ENCODE assay signal across 22 cellular contexts in genomic region chr11:17516551-17517150, GRCh38. TPM values are rescaled to one million over a fixed set of nuclear protein-coding genes. Genes with fewer than 3 reads are reported as not detected.
DNase-seq lines count a peak whose midpoint lies in the region; ATAC-seq and TF ChIP-seq lines count a peak whose summit lies in the region.
"Had no signal": no experiment of that assay in that cellular context is flagged by ENCODE, and none has a peak within 500 bp of the region (broad histone marks: within the 10 kb centered on the region; RNA-seq: fewer than 3 reads in every experiment).

No MANE protein-coding gene starts in this region.

- H3K18ac ChIP-seq in neuronal stem cell (ENCODE audit: low read length) = peak overlapping the region; percentile 27

- H3K9me3 ChIP-seq in neuronal stem cell (replicated peaks in 1 of 2; ENCODE audit: control insufficient read depth in 2 of 2, insufficient read depth in 1 of 2, low read depth in 1 of 2, low read length in 2 of 2) = no peaks in the 10 kb centered on the region
- H3K9me3 ChIP-seq: SJCRH30 had no signal

- H3K4ac ChIP-seq in neuronal stem cell (ENCODE audit: low read length) = no peak overlapping the region

- TF ChIP-seq CTCF in lower leg skin (IDR thresholded peaks at IDR 0.05) = no peak

- no peak overlapping the region for H2BK5ac ChIP-seq in neuronal stem cell (ENCODE audit: low read length)

- H3K27ac ChIP-seq in neuronal stem cell (replicated peaks; ENCODE audit: low read length) (no peak overlapping the region), temporal lobe (ENCODE audit: low read depth, low read length) (peak overlapping the region; percentile 58)
- H3K27ac ChIP-seq: C4-2B, PC-9, RWPE1, SJCRH30 had no signal

- H4K91ac ChIP-seq in neuronal stem cell (ENCODE audit: low read depth, low read length, poor library complexity) = no peak overlapping the region

- H3K4me2 ChIP-seq in neuronal stem cell (ENCODE audit: insufficient read depth, low read length, poor library complexity, severe bottlenecking) = no peak overlapping the region
- H3K4me2 ChIP-seq: PC-9 had no signal

- H3K79me1 ChIP-seq in neuronal stem cell (ENCODE audit: low read depth, low read length) = no peaks in the 10 kb centered on the region

- no peak for ATAC-seq in activated CD8-positive, alpha-beta memory T cell treated with anti-CD3 and anti-CD28 coated beads, Interleukin-2, amount 10 ng/mL, durations not matched to agents 7 days and 5 days

- H4K8ac ChIP-seq in neuronal stem cell (ENCODE audit: low read depth, low read length) = no peak overlapping the region

- H3K23ac ChIP-seq in neuronal stem cell (ENCODE audit: low read depth, low read length, poor library complexity) = no peak overlapping the region

- DNase-seq in anterior cingulate cortex (lab: John Stamatoyannopoulos, UW) (peak in 33 of 58 donors; percentile 7 to 88 (median 56)), head of caudate nucleus (peak in 29 of 42 donors; percentile 25 to 83 (median 59)), neuronal stem cell (ENCODE audit: low spot score) (no peak), lower leg skin (ENCODE audit: low spot score in 2 of 2) (no peak)
- no peak for DNase-seq in activated CD8-positive, alpha-beta memory T cell treated with anti-CD3 and anti-CD28 coated beads, Interleukin-2, amount 10 ng/mL, durations not matched to agents 7 days and 5 days
- DNase-seq in activated T-cell treated with anti-CD3 and anti-CD28 coated beads, Interleukin-2, amount 50 U/mL, for 48 hours = no peak
- DNase-seq: COR-L47, DMS 273 treated with DMSO at 0.1 percent for 48 hours, DND-41, IMR-90, NCI-H1417, NCI-H1930, NCI-H526, PC-9, SJCRH30 had no signal

- H3K27me3 Mint-ChIP-seq in activated CD8-positive, alpha-beta memory T cell treated with anti-CD3 and anti-CD28 coated beads, Interleukin-2, amount 10 ng/mL, durations not matched to agents 7 days and 5 days = peaks cover 7% of the 10 kb centered on the region

- TF ChIP-seq POLR2A in lower leg skin (IDR thresholded peaks at IDR 0.05) = no peak

- intact Hi-C loops in head of caudate nucleus (cut with DNase I) = no loop called here
- intact Hi-C loops in lower leg skin (cut with DNase I; ENCODE audit: low total_unique reads) = no loop called here

- no peaks in the 10 kb centered on the region for H3K4me1 Mint-ChIP-seq in activated CD8-positive, alpha-beta memory T cell treated with anti-CD3 and anti-CD28 coated beads, Interleukin-2, amount 10 ng/mL, durations not matched to agents 7 days and 5 days

- no peaks in the 10 kb centered on the region for H3K9me3 Mint-ChIP-seq in activated CD8-positive, alpha-beta memory T cell treated with anti-CD3 and anti-CD28 coated beads, Interleukin-2, amount 10 ng/mL, durations not matched to agents 7 days and 5 days (ENCODE audit: low read depth)

- H3K27me3 ChIP-seq in neuronal stem cell (ENCODE audit: control insufficient read depth in 3 of 3, insufficient read depth in 3 of 3, low read depth in 1 of 3, low read length in 3 of 3) = peaks cover 0 to 26% (median 2%) of the 10 kb centered on the region in 3 experiments
- H3K27me3 ChIP-seq: SJCRH30 had no signal

- CTCF ChIA-PET in activated CD8-positive, alpha-beta memory T cell treated with anti-CD3 and anti-CD28 coated beads, Interleukin-2, amount 10 ng/mL, durations not matched to agents 7 days and 5 days (lab: Charles Lee) = interaction anchor here (1.1 kb wide), 1 partner anchor 14 kb away, joined by 3 read pairs; no protein-coding TSS in a partner anchor

- no peaks in the 10 kb centered on the region for H3K36me3 ChIP-seq in neuronal stem cell (replicated peaks in 1 of 2; ENCODE audit: control insufficient read depth in 2 of 2, insufficient read depth in 2 of 2, low read length in 2 of 2)
- H3K36me3 ChIP-seq: SJCRH30 had no signal

- no CpG with 5 or more reads among the region's 7 CpGs for WGBS in neuronal stem cell (ENCODE audit: extremely low coverage in 2 of 2, insufficient read length in 2 of 2, insufficient replicate concordance in 1 of 2), 2 donors
- WGBS in lower leg skin, 2 donors = 86 to 88% methylated on average over 7 of the region's 7 CpGs

- no peak overlapping the region for H2BK15ac ChIP-seq in neuronal stem cell (ENCODE audit: low read length)

- H3K27ac Mint-ChIP-seq in activated CD8-positive, alpha-beta memory T cell treated with anti-CD3 and anti-CD28 coated beads, Interleukin-2, amount 10 ng/mL, durations not matched to agents 7 days and 5 days = no peak overlapping the region

- H3K36me3 Mint-ChIP-seq in activated CD8-positive, alpha-beta memory T cell treated with anti-CD3 and anti-CD28 coated beads, Interleukin-2, amount 10 ng/mL, durations not matched to agents 7 days and 5 days = no peaks in the 10 kb centered on the region

- no peak overlapping the region for H2BK12ac ChIP-seq in neuronal stem cell (ENCODE audit: low read length)

- H3K9ac ChIP-seq in neuronal stem cell (ENCODE audit: low read depth, low read length, poor library complexity) = no peak overlapping the region

- H3K4me3 Mint-ChIP-seq in activated CD8-positive, alpha-beta memory T cell treated with anti-CD3 and anti-CD28 coated beads, Interleukin-2, amount 10 ng/mL, durations not matched to agents 7 days and 5 days = no peak overlapping the region

- no peak overlapping the region for H3K14ac ChIP-seq in neuronal stem cell (ENCODE audit: low read length)

- no peak overlapping the region for H2AFZ ChIP-seq in neuronal stem cell (ENCODE audit: low read length)
- H2AFZ ChIP-seq: PC-9 had no signal

- H3K4me3 ChIP-seq in neuronal stem cell (ENCODE audit: low read length in 2 of 2) (no peak overlapping the region), lower leg skin (ENCODE audit: low read depth, poor library complexity, severe bottlenecking) (no peak overlapping the region)
- H3K4me3 ChIP-seq: PC-9, SJCRH30 had no signal

- no peak overlapping the region for H2AK5ac ChIP-seq in neuronal stem cell (ENCODE audit: low read depth, low read length)

- H2BK120ac ChIP-seq in neuronal stem cell (ENCODE audit: low read depth, low read length) = no peak overlapping the region

- H3K4me1 ChIP-seq in neuronal stem cell (ENCODE audit: control insufficient read depth in 2 of 2, insufficient read depth in 1 of 2, low read depth in 1 of 2, low read length in 2 of 2) = no peaks in the 10 kb centered on the region

RNA-seq across cellular contexts. Expression of gene USH1C, which starts 27.6 kb away (rescaled TPM):
- polyA plus RNA-seq in neuronal stem cell (2013, experiment 1 of 2) = 0.57 TPM
- polyA plus RNA-seq in neuronal stem cell (2013, experiment 2 of 2) = 0.66 TPM
- total RNA-seq in temporal lobe (0.49 TPM), lower leg skin (1 to 10 TPM in 1 of 4 donors, under 1 TPM in 1, not detected in 2; 0.29 to 3.2 TPM)
- total RNA-seq in activated CD8-positive, alpha-beta memory T cell treated with anti-CD3 and anti-CD28 coated beads, Interleukin-2, amount 10 ng/mL, durations not matched to agents 7 days and 5 days = not detected
- total RNA-seq: A673, G401, IMR-90, M059J, PC-9 had no signal
- polyA plus RNA-seq: IMR-90 had no signal

RNA-seq across cellular contexts. Expression of gene OTOG, which starts 30.4 kb away (rescaled TPM):
- 0.35 TPM for polyA plus RNA-seq in neuronal stem cell (2013, experiment 1 of 2)
- 0.37 TPM for polyA plus RNA-seq in neuronal stem cell (2013, experiment 2 of 2)
- total RNA-seq in temporal lobe (under 0.01 TPM), lower leg skin (not detected)
- not detected for total RNA-seq in activated CD8-positive, alpha-beta memory T cell treated with anti-CD3 and anti-CD28 coated beads, Interleukin-2, amount 10 ng/mL, durations not matched to agents 7 days and 5 days
- total RNA-seq: A673, G401, HT-29, IMR-90, M059J, PC-9 had no signal
- polyA plus RNA-seq: IMR-90 had no signal

RNA-seq across cellular contexts. Expression of gene ABCC8, which starts 40.0 kb away (rescaled TPM):
- 0.85 TPM for polyA plus RNA-seq in neuronal stem cell (2013, experiment 1 of 2)
- polyA plus RNA-seq in neuronal stem cell (2013, experiment 2 of 2) = 0.51 TPM
- total RNA-seq in temporal lobe = 11.3 TPM
- total RNA-seq in activated CD8-positive, alpha-beta memory T cell treated with anti-CD3 and anti-CD28 coated beads, Interleukin-2, amount 10 ng/mL, durations not matched to agents 7 days and 5 days = under 1 TPM in 1 of 2 experiments, not detected in 1; 0.54 TPM
- under 1 TPM in 3 of 4 donors, not detected in 1; 0.11 to 0.34 (median 0.26) TPM for total RNA-seq in lower leg skin
- total RNA-seq: A673, IMR-90, M059J, PC-9, SJCRH30 had no signal
- polyA plus RNA-seq: IMR-90 had no signal

Comparison
In these comparisons a context has a peak if more than half of its experiments do, and no peak if none do; other contexts are left out.
1. DNase-seq: peak in anterior cingulate cortex (33 of 58) and head of caudate nucleus (29 of 42); none in neuronal stem cell (single experiment), activated CD8-positive, alpha-beta memory T cell treated with anti-CD3 and anti-CD28 coated beads, Interleukin-2, amount 10 ng/mL, durations not matched to agents 7 days and 5 days (single experiment), lower leg skin (0 of 2) and activated T-cell treated with anti-CD3 and anti-CD28 coated beads, Interleukin-2, amount 50 U/mL, for 48 hours (0 of 2).